In the genomic region with DNA sequence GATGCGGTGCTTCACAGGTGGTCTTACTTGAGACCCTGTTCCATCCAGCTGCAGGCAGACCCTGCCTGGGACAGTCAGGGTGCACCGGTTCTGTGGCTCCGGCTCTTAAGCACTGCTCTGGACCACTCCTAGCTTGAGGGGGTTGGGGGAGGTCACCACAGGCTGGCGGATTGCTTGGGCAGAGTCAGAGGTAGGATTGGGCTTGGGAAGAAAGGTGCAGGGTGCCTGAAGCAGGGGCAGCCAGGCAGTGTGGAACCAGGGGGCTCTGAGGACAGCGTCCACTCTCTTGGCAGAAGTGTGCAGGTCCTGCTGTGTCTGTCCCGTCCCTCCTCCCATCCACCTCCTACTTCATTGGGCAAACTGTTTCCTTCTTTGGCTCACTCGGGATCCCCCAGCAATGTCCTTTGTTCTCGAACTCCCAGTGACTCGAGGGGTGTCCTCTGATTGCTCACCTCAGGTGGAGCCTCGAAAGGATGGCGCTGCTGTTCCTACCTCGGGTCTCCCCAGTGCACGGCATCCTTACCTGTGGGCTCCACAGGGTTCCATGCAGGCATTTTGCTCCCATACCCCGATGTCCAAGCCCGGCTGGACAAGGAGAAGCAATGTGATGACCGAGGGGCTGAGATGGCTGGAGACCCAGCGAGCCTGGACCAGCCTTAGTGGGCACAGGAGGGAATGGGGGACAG, we compare ENCODE assay signal across 8 cellular contexts. TPM values are rescaled to one million over a fixed set of nuclear protein-coding genes. Genes with fewer than 3 reads are reported as not detected.
A peak's percentile ranks its signal among the peaks of the same experiment; 100 is the strongest.
DNase-seq lines count a peak whose midpoint lies in the region; ATAC-seq and TF ChIP-seq lines count a peak whose summit lies in the region.

No MANE protein-coding gene starts in this region.

- H2AFZ ChIP-seq in KMS-11 (ENCODE audit: low read depth), result no peak overlapping the region

- H3K9me3 Mint-ChIP-seq in naive B cell, result no peaks in the 10 kb centered on the region

- H3K4me1 ChIP-seq in KMS-11 (ENCODE audit: low read depth, poor library complexity, severe bottlenecking), result peaks cover 53% of the 10 kb centered on the region

- H4K20me1 ChIP-seq in KMS-11 (ENCODE audit: insufficient read depth), result peaks cover 12% of the 10 kb centered on the region; the same call in 1 of the 2 replicates

- H3K4me3 ChIP-seq in AG09309 (ENCODE audit: control insufficient read depth, low read depth, low read length) (peak overlapping the region; percentile 88), KMS-11 (IDR thresholded peaks at IDR 0.05; ENCODE audit: insufficient read depth, low read depth, low read length) (no peak overlapping the region), choroid plexus epithelial cell (ENCODE audit: low read depth, low read length) (peak overlapping the region; percentile 92)

- no peak for TF ChIP-seq CTCF in AG09309 (IDR thresholded peaks at IDR 0.05; ENCODE audit: control insufficient read depth, insufficient read depth, low read depth, low read length, missing control alignments)
- no peak for TF ChIP-seq CTCF in KMS-11 (conservative IDR thresholded peaks at IDR 0.05; ENCODE audit: low read depth, low read length)
- TF ChIP-seq CTCF in choroid plexus epithelial cell (conservative IDR thresholded peaks at IDR 0.05; ENCODE audit: low read depth, low read length), result no peak

- peaks cover 51% of the 10 kb centered on the region for H3K79me2 ChIP-seq in KMS-11 (ENCODE audit: insufficient read depth, low read depth)

- no peaks in the 10 kb centered on the region for H3K27me3 ChIP-seq in KMS-11 (ENCODE audit: insufficient read depth, low read depth)

- ATAC-seq in naive B cell (ENCODE audit: low read depth in 2 of 2), result no peak
- no peak for ATAC-seq in GM21526 (IDR thresholded peaks at IDR 0.05; ENCODE audit: low FRiP score, unreplicated experiment)
- ATAC-seq in HG03097 (IDR thresholded peaks at IDR 0.05; ENCODE audit: low FRiP score, unreplicated experiment), result no peak

- H3K27ac ChIP-seq in KMS-11, result no peak overlapping the region

- H3K4me1 Mint-ChIP-seq in naive B cell, result peaks cover 40 to 76% (median 59%) of the 10 kb centered on the region in 3 donors

- peak overlapping the region; percentile 94 for H3K4me2 ChIP-seq in KMS-11

- H3K36me3 Mint-ChIP-seq in naive B cell, result no peaks in the 10 kb centered on the region

- peaks cover 0 to 4% (median 2%) of the 10 kb centered on the region in 3 donors for H3K27me3 Mint-ChIP-seq in naive B cell

- peak overlapping the region; percentile 88 to 96 (median 92) for H3K27ac Mint-ChIP-seq in naive B cell

- DNase-seq in AG09309 (ENCODE audit: low read depth), result no peak
- no peak for DNase-seq in choroid plexus epithelial cell (ENCODE audit: low read depth)
- no peak for DNase-seq in naive B cell
- no peak for DNase-seq in NCI-H510A (lab: John Stamatoyannopoulos, UW)
- no peak for DNase-seq in hepatic stellate cell (ENCODE audit: low spot score)

- no peaks in the 10 kb centered on the region for H3K36me3 ChIP-seq in KMS-11 (ENCODE audit: insufficient read depth)

- peak overlapping the region; percentile 95 for H3K9ac ChIP-seq in KMS-11

- peak overlapping the region; percentile 60 to 88 (median 82) for H3K4me3 Mint-ChIP-seq in naive B cell

RNA-seq across cellular contexts. Expression of a gene that starts 1.8 kb away (rescaled TPM):
- 10 to 100 TPM; 28.5 to 46.1 (median 39.2) TPM for polyA plus RNA-seq in naive B cell (ENCODE audit: low read depth in 6 of 6)

RNA-seq across cellular contexts. Expression of a gene that starts 55.4 kb away (rescaled TPM):
- 10 to 100 TPM; 25.1 to 75.7 (median 39.2) TPM for polyA plus RNA-seq in naive B cell (ENCODE audit: low read depth in 6 of 6)
